In genomic region chr5:13957032-13957645, GRCh38 we compare ENCODE assay signal across 8 cellular contexts. TPM values are rescaled to one million over a fixed set of nuclear protein-coding genes. Genes with fewer than 3 reads are reported as not detected.
DNase-seq lines count a peak whose midpoint lies in the region; ATAC-seq and TF ChIP-seq lines count a peak whose summit lies in the region.

No MANE protein-coding gene starts in this region.

- H3K27ac Mint-ChIP-seq in activated T-helper 1 cell treated with anti-CD3 and anti-CD28 coated beads, Interleukin-12 subunit alpha, Interleukin-12 subunit beta, Interleukin-2, Interleukin-4 antibody, amounts not matched to agents 30 ng/mL and 10 ng/mL and 1 ng/mL, durations not matched to agents 14 hours and 24 hours and 36 hours = no peak overlapping the region

- no peak overlapping the region for H3K4me3 ChIP-seq in SU-DHL-6 (ENCODE audit: insufficient read depth, low read length, poor library complexity, severe bottlenecking)
- H3K4me3 ChIP-seq in gastroesophageal sphincter = no peak overlapping the region
- H3K4me3 ChIP-seq in skeletal muscle cell (ENCODE audit: low read depth, low read length) = no peak overlapping the region

- H3K9ac ChIP-seq in SU-DHL-6 (ENCODE audit: low read length) = no peak overlapping the region

- DNase-seq in AG20443 (ENCODE audit: low spot score) = peak; percentile 61
- peak; percentile 62 to 90 (median 77) for DNase-seq in NCI-H1417 (lab: John Stamatoyannopoulos, UW)
- DNase-seq in skeletal muscle cell (ENCODE audit: low read depth) = peak; percentile 14
- no peak for DNase-seq in activated T-helper 1 cell treated with anti-CD3 and anti-CD28 coated beads, Interleukin-12 subunit alpha, Interleukin-12 subunit beta, Interleukin-2, Interleukin-4 antibody, amounts not matched to agents 30 ng/mL and 10 ng/mL and 1 ng/mL, durations not matched to agents 14 hours and 24 hours and 36 hours (ENCODE audit: low spot score)

- H3K36me3 Mint-ChIP-seq in activated T-helper 1 cell treated with anti-CD3 and anti-CD28 coated beads, Interleukin-12 subunit alpha, Interleukin-12 subunit beta, Interleukin-2, Interleukin-4 antibody, amounts not matched to agents 30 ng/mL and 10 ng/mL and 1 ng/mL, durations not matched to agents 14 hours and 24 hours and 36 hours (ENCODE audit: low read depth) = no peaks in the 10 kb centered on the region

- no peaks in the 10 kb centered on the region for H3K27me3 Mint-ChIP-seq in activated T-helper 1 cell treated with anti-CD3 and anti-CD28 coated beads, Interleukin-12 subunit alpha, Interleukin-12 subunit beta, Interleukin-2, Interleukin-4 antibody, amounts not matched to agents 30 ng/mL and 10 ng/mL and 1 ng/mL, durations not matched to agents 14 hours and 24 hours and 36 hours (ENCODE audit: insufficient read depth)

- H3K36me3 ChIP-seq in SU-DHL-6 (ENCODE audit: low read length) (no peaks in the 10 kb centered on the region), gastroesophageal sphincter (no peaks in the 10 kb centered on the region)

- TF ChIP-seq EP300 in gastroesophageal sphincter (IDR thresholded peaks at IDR 0.05) = no peak

- no peak overlapping the region for H3K27ac ChIP-seq in SU-DHL-6 (ENCODE audit: low read depth, low read length)
- H3K27ac ChIP-seq in gastroesophageal sphincter = no peak overlapping the region

- H3K79me2 ChIP-seq in SU-DHL-6 (ENCODE audit: insufficient read depth, low read length) = no peaks in the 10 kb centered on the region

- no peaks in the 10 kb centered on the region for H3K4me1 ChIP-seq in gastroesophageal sphincter

- no peaks in the 10 kb centered on the region for H3K4me1 Mint-ChIP-seq in activated T-helper 1 cell treated with anti-CD3 and anti-CD28 coated beads, Interleukin-12 subunit alpha, Interleukin-12 subunit beta, Interleukin-2, Interleukin-4 antibody, amounts not matched to agents 30 ng/mL and 10 ng/mL and 1 ng/mL, durations not matched to agents 14 hours and 24 hours and 36 hours (ENCODE audit: low read depth)

- ATAC-seq in GM18517 (IDR thresholded peaks at IDR 0.05; ENCODE audit: unreplicated experiment) = peak; percentile 93
- peak; percentile 99 for ATAC-seq in HG02938 (IDR thresholded peaks at IDR 0.05; ENCODE audit: unreplicated experiment)
- ATAC-seq in gastroesophageal sphincter = no peak

- no peaks in the 10 kb centered on the region for H3F3A ChIP-seq in SU-DHL-6 (ENCODE audit: insufficient read depth)

- H3K27me3 ChIP-seq in SU-DHL-6 (ENCODE audit: low read length) (no peaks in the 10 kb centered on the region), gastroesophageal sphincter (no peaks in the 10 kb centered on the region)

- H4K20me1 ChIP-seq in SU-DHL-6 (ENCODE audit: low read depth, low read length) = no peaks in the 10 kb centered on the region

- no peak overlapping the region for H2AFZ ChIP-seq in SU-DHL-6 (ENCODE audit: low read depth, low read length, severe bottlenecking)

- no peak for TF ChIP-seq POLR2A in gastroesophageal sphincter (IDR thresholded peaks at IDR 0.05)

- H3K4me2 ChIP-seq in SU-DHL-6 (ENCODE audit: low read depth, low read length, poor library complexity, severe bottlenecking) = no peak overlapping the region

- no peaks in the 10 kb centered on the region for H3K9me2 ChIP-seq in SU-DHL-6 (replicated peaks; ENCODE audit: insufficient read depth, low read length)

- TF ChIP-seq CTCF in SU-DHL-6 (IDR thresholded peaks at IDR 0.05; ENCODE audit: insufficient read depth, low read length, poor library complexity, severe bottlenecking) (peak; percentile 59), gastroesophageal sphincter (IDR thresholded peaks at IDR 0.05) (peak in 3 of 4 experiments; percentile 10 to 43 (median 21))

- H3K4me3 Mint-ChIP-seq in activated T-helper 1 cell treated with anti-CD3 and anti-CD28 coated beads, Interleukin-12 subunit alpha, Interleukin-12 subunit beta, Interleukin-2, Interleukin-4 antibody, amounts not matched to agents 30 ng/mL and 10 ng/mL and 1 ng/mL, durations not matched to agents 14 hours and 24 hours and 36 hours = no peak overlapping the region

- H3K9me3 ChIP-seq in SU-DHL-6 (ENCODE audit: insufficient read depth, low read length) = no peaks in the 10 kb centered on the region
- no peaks in the 10 kb centered on the region for H3K9me3 ChIP-seq in gastroesophageal sphincter

- intact Hi-C loops in activated T-helper 1 cell treated with anti-CD3 and anti-CD28 coated beads, Interleukin-12 subunit alpha, Interleukin-12 subunit beta, Interleukin-2, Interleukin-4 antibody, amounts not matched to agents 30 ng/mL and 10 ng/mL and 1 ng/mL, durations not matched to agents 14 hours and 24 hours and 36 hours (cut with micrococcal nuclease) = no loop called here

- no peaks in the 10 kb centered on the region for H3K9me3 Mint-ChIP-seq in activated T-helper 1 cell treated with anti-CD3 and anti-CD28 coated beads, Interleukin-12 subunit alpha, Interleukin-12 subunit beta, Interleukin-2, Interleukin-4 antibody, amounts not matched to agents 30 ng/mL and 10 ng/mL and 1 ng/mL, durations not matched to agents 14 hours and 24 hours and 36 hours

RNA-seq across cellular contexts. Expression of gene DNAH5, which starts 12.7 kb away (rescaled TPM):
- total RNA-seq in gastroesophageal sphincter = 1 to 10 TPM in 2 of 4 donors, under 1 TPM in 2; 0.31 to 1.4 (median 1.0) TPM
- not detected in 2 replicates for total RNA-seq in activated T-helper 1 cell treated with anti-CD3 and anti-CD28 coated beads, Interleukin-12 subunit alpha, Interleukin-12 subunit beta, Interleukin-2, Interleukin-4 antibody, amounts not matched to agents 30 ng/mL and 10 ng/mL and 1 ng/mL, durations not matched to agents 14 hours and 24 hours and 36 hours
